Comparison of ENCODE assay signal across 8 cellular contexts in genomic region chrX:52262195-52262546, GRCh38.
DNase-seq lines count a peak whose midpoint lies in the region; ATAC-seq, FAIRE-seq and TF ChIP-seq lines count a peak whose summit lies in the region.

No MANE protein-coding gene starts in this region.

- H3K27ac ChIP-seq in ectodermal cell (ENCODE audit: insufficient read depth, low read depth, low read length, poor library complexity, severe bottlenecking) = no peak overlapping the region

- H3K27me3 ChIP-seq in MG63 (no peaks in the 10 kb centered on the region), ectodermal cell (ENCODE audit: control insufficient read depth, insufficient read depth, low read length, poor library complexity, severe bottlenecking) (no peaks in the 10 kb centered on the region)

- peak overlapping the region; percentile 90 to 97 (median 92) for H3K4me3 Mint-ChIP-seq in nephron

- H3K9me3 ChIP-seq in MG63 = no peaks in the 10 kb centered on the region
- H3K9me3 ChIP-seq in ectodermal cell (ENCODE audit: control insufficient read depth, low read length) = no peaks in the 10 kb centered on the region

- no peaks in the 10 kb centered on the region for H3K4me1 ChIP-seq in ectodermal cell (ENCODE audit: control insufficient read depth, insufficient read depth, low read length)

- TF ChIP-seq CTCF in nephron (IDR thresholded peaks at IDR 0.05; ENCODE audit: unreplicated experiment in 3 of 3) = no peak

- peak overlapping the region; percentile 100 for H3K27ac Mint-ChIP-seq in nephron

- no peaks in the 10 kb centered on the region for H3K36me3 Mint-ChIP-seq in nephron (ENCODE audit: low read depth)

- WGBS in ectodermal cell, 2 experiments = 13% methylated on average over 19 of the region's 19 CpGs

- H3K4me3 ChIP-seq in MG63 = peak overlapping the region; percentile 71
- peak overlapping the region; percentile 60 for H3K4me3 ChIP-seq in ectodermal cell (ENCODE audit: insufficient read depth, low read depth, low read length)

- no peaks in the 10 kb centered on the region for H3K27me3 Mint-ChIP-seq in nephron (ENCODE audit: low read depth)

- H3K4me1 Mint-ChIP-seq in nephron = peaks cover 41% of the 10 kb centered on the region

- FAIRE-seq in frontal cortex (lab: Jason Lieb, UNC) = no peak

- DNase-seq in MG63 = no peak
- DNase-seq in AML-193 (lab: John Stamatoyannopoulos, UW) = no peak
- DNase-seq in SKM-1 (lab: John Stamatoyannopoulos, UW; ENCODE audit: unreplicated experiment) = no peak
- no peak for DNase-seq in frontal cortex (ENCODE audit: low spot score in 2 of 2)

- ATAC-seq in GM18517 (IDR thresholded peaks at IDR 0.05; ENCODE audit: unreplicated experiment) (peak; percentile 3), HG03439 (IDR thresholded peaks at IDR 0.05; ENCODE audit: unreplicated experiment) (no peak)

- H3K9me3 Mint-ChIP-seq in nephron = no peaks in the 10 kb centered on the region

- H3K36me3 ChIP-seq in MG63 = no peaks in the 10 kb centered on the region
- H3K36me3 ChIP-seq in ectodermal cell (ENCODE audit: control insufficient read depth, insufficient read depth, low read length) = no peaks in the 10 kb centered on the region
